20 cellular contexts compared by ENCODE assay signal in the genomic region with DNA sequence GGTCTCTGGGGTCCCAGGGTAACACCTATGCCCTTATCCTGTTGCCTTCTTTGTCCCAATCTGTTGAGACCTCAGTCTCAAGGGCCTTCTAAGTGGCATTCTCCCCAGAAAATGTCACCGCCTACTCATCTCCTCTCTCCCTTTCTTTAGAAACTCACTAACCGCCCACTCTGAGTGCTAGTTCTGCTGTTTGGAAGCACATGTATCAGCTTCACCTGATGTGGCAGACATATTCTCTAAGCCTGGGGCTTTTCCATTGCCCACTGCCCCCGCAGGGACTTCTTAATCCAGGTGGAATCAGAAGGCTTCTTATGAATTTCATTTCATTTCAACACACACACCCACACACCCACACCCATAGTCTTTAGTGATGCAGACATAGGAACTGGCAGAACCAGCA.
"Had no signal": no experiment of that assay in that cellular context is flagged by ENCODE, and none has a peak within 500 bp of the region (broad histone marks: within the 10 kb centered on the region; RNA-seq: fewer than 3 reads in every experiment).

No MANE protein-coding gene starts in this region.

- H3K36me3 Mint-ChIP-seq: memory B cell; mesothelial cell of epicardium; natural killer cell treated with Interleukin-12 subunit alpha and Interleukin-12 subunit beta and Interleukin-15 and Interleukin-18, amount 100 ng/mL, for 72 hours; neural progenitor cell had no signal

- H3K27me3 ChIP-seq: esophagus muscularis mucosa, neural progenitor cell, stomach had no signal

- H3K9me3 Mint-ChIP-seq: mesothelial cell of epicardium, neural progenitor cell had no signal

- H3K36me3 ChIP-seq: esophagus muscularis mucosa, gastrocnemius medialis, left ventricle myocardium inferior, lower lobe of right lung, neural progenitor cell, prostate gland, stomach had no signal

- H3K4me3 Mint-ChIP-seq: effector memory CD8-positive, alpha-beta T cell; memory B cell; mesothelial cell of epicardium; natural killer cell treated with Interleukin-12 subunit alpha and Interleukin-12 subunit beta and Interleukin-15 and Interleukin-18, amount 100 ng/mL, for 72 hours; neural progenitor cell had no signal

- H3K27ac Mint-ChIP-seq: effector memory CD8-positive, alpha-beta T cell; memory B cell; mesothelial cell of epicardium; natural killer cell treated with Interleukin-12 subunit alpha and Interleukin-12 subunit beta and Interleukin-15 and Interleukin-18, amount 100 ng/mL, for 72 hours; neural progenitor cell had no signal

- ATAC-seq: effector memory CD8-positive, alpha-beta T cell; gastrocnemius medialis; left cardiac atrium; lower lobe of right lung; natural killer cell treated with Interleukin-12 subunit alpha and Interleukin-12 subunit beta and Interleukin-15 and Interleukin-18, amount 100 ng/mL, for 72 hours; sciatic nerve had no signal

- DNase-seq: effector memory CD8-positive, alpha-beta T cell; gastrocnemius medialis; kidney; left cardiac atrium; left ventricle myocardium inferior; lower lobe of right lung; retina; stimulated activated CD4-positive, alpha-beta T cell treated with anti-CD3 and anti-CD28 coated beads, Interleukin-2, amount 100 ng/mL, for 24 hours; stimulated activated CD4-positive, alpha-beta T cell treated with anti-CD3 and anti-CD28 coated beads, Interleukin-4, amount 100 ng/mL, for 4 hours; stimulated activated naive CD4-positive, alpha-beta T cell; stomach; substantia nigra; trophoblast cell had no signal

- H3K4me3 ChIP-seq: esophagus muscularis mucosa, gastrocnemius medialis, left ventricle myocardium inferior, lower lobe of right lung, neural progenitor cell, prostate gland, stomach had no signal

- H3K27me3 Mint-ChIP-seq: effector memory CD8-positive, alpha-beta T cell; natural killer cell treated with Interleukin-12 subunit alpha and Interleukin-12 subunit beta and Interleukin-15 and Interleukin-18, amount 100 ng/mL, for 72 hours had no signal

- H3K4me1 Mint-ChIP-seq: memory B cell, neural progenitor cell had no signal

- H3K9me3 ChIP-seq: esophagus muscularis mucosa, gastrocnemius medialis, left ventricle myocardium inferior, lower lobe of right lung, prostate gland, stomach had no signal
